ENCODE assay signal across 30 cellular contexts in the genomic region with DNA sequence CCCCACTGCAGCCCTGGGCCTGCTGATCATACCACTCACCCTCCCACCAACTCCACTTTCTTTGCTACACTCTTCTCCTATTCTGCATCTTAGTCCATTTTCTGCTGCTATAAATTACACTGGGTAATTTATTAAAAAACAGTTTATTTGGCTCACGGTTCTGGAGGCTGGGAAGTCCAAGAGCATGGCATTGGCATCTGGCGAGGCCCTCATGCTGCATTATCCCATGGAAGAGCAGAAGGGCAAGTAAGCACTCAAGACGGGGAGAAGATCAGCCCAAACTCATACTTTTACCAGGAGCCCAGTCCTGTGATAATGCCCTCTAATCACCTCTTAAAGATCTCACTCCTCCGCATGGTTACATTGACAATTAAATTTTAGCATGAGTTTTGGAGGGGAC. TPM values are rescaled to one million over a fixed set of nuclear protein-coding genes. Genes with fewer than 3 reads are reported as not detected.
DNase-seq lines count a peak whose midpoint lies in the region; ATAC-seq and TF ChIP-seq lines count a peak whose summit lies in the region.
"Had no signal": no experiment of that assay in that cellular context is flagged by ENCODE, and none has a peak within 500 bp of the region (broad histone marks: within the 10 kb centered on the region; RNA-seq: fewer than 3 reads in every experiment).

No MANE protein-coding gene starts in this region.

- H3K9me3 Mint-ChIP-seq in activated CD4-positive, alpha-beta T cell treated with anti-CD3 and anti-CD28 coated beads, Interleukin-2, amount 10 ng/mL, durations not matched to agents 7 days and 5 days: peaks cover 17% of the 10 kb centered on the region
- peaks cover 5% of the 10 kb centered on the region for H3K9me3 Mint-ChIP-seq in endothelial cell (ENCODE audit: unreplicated experiment)

- H3K27me3 ChIP-seq in HCT116 (ENCODE audit: insufficient read depth, low read length) (no peaks in the 10 kb centered on the region), smooth muscle cell (ENCODE audit: low read depth) (no peaks in the 10 kb centered on the region), upper lobe of right lung (no peaks in the 10 kb centered on the region), foreskin keratinocyte (no peaks in the 10 kb centered on the region)
- H3K27me3 ChIP-seq: colonic mucosa, esophagus muscularis mucosa, thyroid gland had no signal

- H3F3A ChIP-seq in smooth muscle cell (ENCODE audit: low read depth): peaks cover 23% of the 10 kb centered on the region

- H3K79me2 ChIP-seq in HCT116 (ENCODE audit: insufficient read depth, low read length): no peaks in the 10 kb centered on the region
- peaks cover 4% of the 10 kb centered on the region for H3K79me2 ChIP-seq in smooth muscle cell (ENCODE audit: low read depth)

- H3K9me3 ChIP-seq in HCT116 (ENCODE audit: control insufficient read depth in 1 of 2, insufficient read depth in 1 of 2, low read depth in 1 of 2, low read length in 2 of 2) (peaks cover 0 to 3% of the 10 kb centered on the region in 2 experiments; a peak in 1 of 4 replicates), smooth muscle cell (replicated peaks; ENCODE audit: low read depth) (no peaks in the 10 kb centered on the region), upper lobe of right lung (no peaks in the 10 kb centered on the region)
- H3K9me3 ChIP-seq: colonic mucosa, esophagus muscularis mucosa, prostate gland, thyroid gland had no signal

- TF ChIP-seq POLR2A in HCT116 (IDR thresholded peaks at IDR 0.05; ENCODE audit: borderline replicate concordance, extremely low read depth, insufficient read depth, insufficient read length): no peak

- WGBS in smooth muscle cell (ENCODE audit: low lambda C conversion rate): 98% methylated on average over 4 of the region's 4 CpGs

- H3K27me3 Mint-ChIP-seq in activated CD4-positive, alpha-beta T cell treated with anti-CD3 and anti-CD28 coated beads, Interleukin-2, amount 10 ng/mL, durations not matched to agents 7 days and 5 days: no peaks in the 10 kb centered on the region
- H3K27me3 Mint-ChIP-seq in endothelial cell (ENCODE audit: unreplicated experiment): peaks cover 15% of the 10 kb centered on the region
- H3K27me3 Mint-ChIP-seq: stimulated activated naive CD8-positive, alpha-beta T cell treated with anti-CD3 and anti-CD28 coated beads, Interleukin-15, Interleukin-2, amounts not matched to agents 100 ng/mL and 50 ng/mL, for 24 hours had no signal

- H4K20me1 ChIP-seq in HCT116 (ENCODE audit: insufficient read depth) (no peaks in the 10 kb centered on the region), smooth muscle cell (ENCODE audit: low read depth) (no peaks in the 10 kb centered on the region)

- no peak overlapping the region for H3K27ac ChIP-seq in HCT116 (ENCODE audit: low read depth, low read length)
- no peak overlapping the region for H3K27ac ChIP-seq in smooth muscle cell (ENCODE audit: low read depth)
- no peak overlapping the region for H3K27ac ChIP-seq in upper lobe of right lung
- H3K27ac ChIP-seq in foreskin keratinocyte: no peak overlapping the region
- H3K27ac ChIP-seq: colonic mucosa, prostate gland, thyroid gland had no signal

- ATAC-seq in HCT116: no peak
- ATAC-seq in GM19328 (IDR thresholded peaks at IDR 0.05; ENCODE audit: unreplicated experiment): no peak
- ATAC-seq in upper lobe of right lung: no peak
- no peak for ATAC-seq in foreskin keratinocyte
- ATAC-seq: activated CD4-positive, CD25-positive, alpha-beta regulatory T cell treated with anti-CD3 and anti-CD28 coated beads, Interleukin-2, amount 50 U/mL, for 24 hours; left cardiac atrium; PC-3 had no signal

- TF ChIP-seq CTCF in HCT116 (IDR thresholded peaks at IDR 0.05 in 2 of 3, conservative IDR thresholded peaks at IDR 0.05 in 1 of 3; ENCODE audit: borderline replicate concordance in 1 of 3, insufficient read depth in 1 of 3, low read depth in 2 of 3, low read length in 2 of 3) (no peak), endothelial cell (IDR thresholded peaks at IDR 0.05; ENCODE audit: unreplicated experiment) (no peak), smooth muscle cell (IDR thresholded peaks at IDR 0.05; ENCODE audit: borderline replicate concordance, insufficient read depth, poor library complexity, severe bottlenecking) (no peak), upper lobe of right lung (IDR thresholded peaks at IDR 0.05) (no peak), foreskin keratinocyte (conservative IDR thresholded peaks at IDR 0.05) (no peak)

- RAD21 ChIA-PET in HCT116 (lab: Charles Lee; ENCODE audit: low non-redundant PET in 1 of 2, low total read pairs in 2 of 2, uncharacterized antibody in 2 of 2, unreplicated experiment in 2 of 2): no interaction called here

- CTCF ChIA-PET in activated CD4-positive, alpha-beta T cell treated with anti-CD3 and anti-CD28 coated beads, Interleukin-2, amount 10 ng/mL, durations not matched to agents 7 days and 5 days (lab: Charles Lee): no interaction called here
- CTCF ChIA-PET in HCT116 (lab: Charles Lee): no interaction called here

- POLR2A ChIA-PET in activated CD4-positive, alpha-beta T cell treated with anti-CD3 and anti-CD28 coated beads, Interleukin-2, amount 10 ng/mL, durations not matched to agents 7 days and 5 days (lab: Charles Lee): no interaction called here
- POLR2A ChIA-PET in HCT116 (lab: Charles Lee): no interaction called here

- H3K36me3 ChIP-seq in HCT116 (ENCODE audit: control insufficient read depth in 1 of 2, insufficient read depth in 2 of 2, low read length in 2 of 2): no peaks in the 10 kb centered on the region
- H3K36me3 ChIP-seq in smooth muscle cell (ENCODE audit: low read depth): no peaks in the 10 kb centered on the region
- no peaks in the 10 kb centered on the region for H3K36me3 ChIP-seq in upper lobe of right lung
- H3K36me3 ChIP-seq: colonic mucosa, prostate gland, thyroid gland had no signal

- H2AFZ ChIP-seq in HCT116 (ENCODE audit: low read depth, low read length, poor library complexity, severe bottlenecking): no peak overlapping the region
- no peak overlapping the region for H2AFZ ChIP-seq in smooth muscle cell (ENCODE audit: low read depth)

- H3K4me2 ChIP-seq in HCT116 (ENCODE audit: low read length): no peak overlapping the region
- peak overlapping the region; percentile 49 for H3K4me2 ChIP-seq in smooth muscle cell

- TF ChIP-seq RAD21 in HCT116 (IDR thresholded peaks at IDR 0.05; ENCODE audit: low read depth): no peak

- H3K36me3 Mint-ChIP-seq in activated CD4-positive, alpha-beta T cell treated with anti-CD3 and anti-CD28 coated beads, Interleukin-2, amount 10 ng/mL, durations not matched to agents 7 days and 5 days (ENCODE audit: low read depth): peaks cover 72% of the 10 kb centered on the region
- peaks cover 22% of the 10 kb centered on the region for H3K36me3 Mint-ChIP-seq in endothelial cell (ENCODE audit: low read depth, unreplicated experiment)

- no peaks in the 10 kb centered on the region for H3K9me2 ChIP-seq in HCT116 (ENCODE audit: insufficient read depth)

- no peak for DNase-seq in activated CD4-positive, alpha-beta T cell treated with anti-CD3 and anti-CD28 coated beads, Interleukin-2, amount 10 ng/mL, durations not matched to agents 7 days and 5 days
- DNase-seq in activated CD4-positive, alpha-beta T cell treated with anti-CD3 and anti-CD28 coated beads for 1 hour: no peak
- DNase-seq in HCT116 (ENCODE audit: low read depth, low spot score) (no peak), endothelial cell (ENCODE audit: low spot score) (no peak), smooth muscle cell (lab: John Stamatoyannopoulos, UW; ENCODE audit: unreplicated experiment) (no peak), upper lobe of right lung (no peak), foreskin keratinocyte (no peak)
- DNase-seq: activated CD8-positive, alpha-beta memory T cell treated with anti-CD3 and anti-CD28 coated beads for 24 hours; activated T-cell treated with anti-CD3 and anti-CD28 coated beads, Interleukin-2, amount 50 U/mL, for 1 hour; anterior cingulate cortex; colonic mucosa; endodermal cell; foreskin melanocyte; H9; left cardiac atrium; mammary epithelial cell; NCI-H1105; NCI-H187 treated with DMSO at 0.1 percent for 48 hours; NCI-H2171 treated with DMSO at 0.1 percent for 48 hours; NCI-H524; NK-92 treated with Interleukin-12 subunit alpha and Interleukin-12 subunit beta, amount 100 ng/mL, for 24 hours; PC-3; Right ventricle myocardium superior; thyroid gland had no signal

- H3K4me1 ChIP-seq in HCT116 (ENCODE audit: control insufficient read depth in 1 of 2, insufficient read depth in 2 of 2, low read length in 2 of 2) (peaks cover 7 to 12% of the 10 kb centered on the region in 2 experiments), smooth muscle cell (ENCODE audit: low read depth) (peaks cover 5% of the 10 kb centered on the region), upper lobe of right lung (peaks cover 82% of the 10 kb centered on the region), foreskin keratinocyte (peaks cover 3% of the 10 kb centered on the region)

- peaks cover 95% of the 10 kb centered on the region for H3K4me1 Mint-ChIP-seq in activated CD4-positive, alpha-beta T cell treated with anti-CD3 and anti-CD28 coated beads, Interleukin-2, amount 10 ng/mL, durations not matched to agents 7 days and 5 days
- peaks cover 8% of the 10 kb centered on the region for H3K4me1 Mint-ChIP-seq in endothelial cell (ENCODE audit: unreplicated experiment)

- intact Hi-C loops in HCT116 (cut with micrococcal nuclease): no loop called here
- intact Hi-C loops in upper lobe of right lung (cut with DNase I): no loop called here

- H3K4me3 ChIP-seq in HCT116 (replicated peaks in 1 of 2; ENCODE audit: low read depth in 1 of 2, low read length in 2 of 2) (no peak overlapping the region), smooth muscle cell (no peak overlapping the region), upper lobe of right lung (no peak overlapping the region)
- H3K4me3 ChIP-seq: colonic mucosa, esophagus muscularis mucosa, prostate gland, thyroid gland had no signal

- H3K27ac Mint-ChIP-seq in activated CD4-positive, alpha-beta T cell treated with anti-CD3 and anti-CD28 coated beads, Interleukin-2, amount 10 ng/mL, durations not matched to agents 7 days and 5 days: peak overlapping the region; percentile 1
- no peak overlapping the region for H3K27ac Mint-ChIP-seq in endothelial cell (ENCODE audit: unreplicated experiment)
- H3K27ac Mint-ChIP-seq: endodermal cell, H9 had no signal

- BruUV-seq in HCT116 (replicated peaks; lab: Mats Ljungman, UMichigan): no TSS peak

- no peak overlapping the region for H3K4me3 Mint-ChIP-seq in activated CD4-positive, alpha-beta T cell treated with anti-CD3 and anti-CD28 coated beads, Interleukin-2, amount 10 ng/mL, durations not matched to agents 7 days and 5 days
- H3K4me3 Mint-ChIP-seq in endothelial cell (ENCODE audit: unreplicated experiment): peak overlapping the region; percentile 34
- H3K4me3 Mint-ChIP-seq: endodermal cell, H9 had no signal

- H3K9ac ChIP-seq in HCT116 (ENCODE audit: low read length) (no peak overlapping the region), smooth muscle cell (ENCODE audit: low read depth) (no peak overlapping the region)

RNA-seq across cellular contexts. Expression of a gene that starts 9.4 kb away (rescaled TPM):
- 10 to 100 TPM; 53.9 to 58.4 TPM for total RNA-seq in activated CD4-positive, alpha-beta T cell treated with anti-CD3 and anti-CD28 coated beads, Interleukin-2, amount 10 ng/mL, durations not matched to agents 7 days and 5 days
- total RNA-seq in HCT116 (2021; ENCODE audit: unreplicated experiment) (14.5 TPM), endothelial cell (ENCODE audit: unreplicated experiment) (6.3 TPM), smooth muscle cell (30.7 and 35.8 TPM in 2 replicates), upper lobe of right lung (64.9 TPM), foreskin keratinocyte (2.4 and 4.2 TPM in 2 replicates)
- polyA plus RNA-seq in HCT116 (2012): 8.2 and 11.6 TPM in 2 replicates
- polyA plus RNA-seq in smooth muscle cell (91.1 and 121 TPM in 2 replicates), foreskin keratinocyte (2.9 and 5.0 TPM in 2 replicates)

RNA-seq across cellular contexts. Expression of a gene that starts 23.2 kb away (rescaled TPM):
- total RNA-seq in activated CD4-positive, alpha-beta T cell treated with anti-CD3 and anti-CD28 coated beads, Interleukin-2, amount 10 ng/mL, durations not matched to agents 7 days and 5 days: under 1 TPM in 1 of 2 experiments, not detected in 1; 0.17 TPM
- total RNA-seq in HCT116 (2021; ENCODE audit: unreplicated experiment) (0.20 TPM), endothelial cell (ENCODE audit: unreplicated experiment) (not detected), smooth muscle cell (0.31 TPM in 1 of 2 replicates, not detected in the other), upper lobe of right lung (not detected), foreskin keratinocyte (0.14 TPM in 1 of 2 replicates, not detected in the other)
- 0.05 and 0.12 TPM in 2 replicates for polyA plus RNA-seq in HCT116 (2012)
- polyA plus RNA-seq in smooth muscle cell (0.14 and 1.3 TPM in 2 replicates), foreskin keratinocyte (0.12 TPM in 1 of 2 replicates, not detected in the other)
- total RNA-seq: G401, H9, left cardiac atrium, mammary epithelial cell, Right ventricle myocardium superior had no signal
- polyA plus RNA-seq: mammary epithelial cell had no signal

RNA-seq across cellular contexts. Expression of a gene that starts 44.8 kb away (rescaled TPM):
- total RNA-seq in activated CD4-positive, alpha-beta T cell treated with anti-CD3 and anti-CD28 coated beads, Interleukin-2, amount 10 ng/mL, durations not matched to agents 7 days and 5 days: 100 to 1,000 TPM; 156 to 158 TPM
- total RNA-seq in HCT116 (2021; ENCODE audit: unreplicated experiment) (152 TPM), endothelial cell (ENCODE audit: unreplicated experiment) (330 TPM), smooth muscle cell (226 and 246 TPM in 2 replicates), upper lobe of right lung (163 TPM), foreskin keratinocyte (249 and 260 TPM in 2 replicates)
- 139 and 184 TPM in 2 replicates for polyA plus RNA-seq in HCT116 (2012)
- polyA plus RNA-seq in smooth muscle cell (206 and 239 TPM in 2 replicates), foreskin keratinocyte (307 and 311 TPM in 2 replicates)
